2 cellular contexts compared by ENCODE assay signal in the genomic region with DNA sequence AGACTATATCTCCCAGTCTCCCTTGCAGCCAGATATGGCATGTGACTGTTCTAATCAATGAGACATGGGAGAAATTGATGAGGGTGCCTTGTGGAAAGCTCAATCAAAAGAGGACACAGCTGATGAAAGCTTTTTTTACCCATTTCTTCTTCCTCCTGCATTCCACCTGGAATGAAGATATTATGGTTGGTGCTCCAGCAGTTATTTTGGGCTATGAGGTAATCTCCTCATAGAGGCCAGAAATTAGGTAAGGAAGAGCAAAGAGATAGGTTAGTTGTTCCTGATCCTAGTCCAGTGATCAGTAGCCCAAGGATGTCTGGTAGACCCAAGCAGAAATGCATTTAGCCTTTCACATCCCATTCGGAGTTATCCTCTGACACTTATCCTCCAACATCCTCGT.
A peak's percentile ranks its signal among the peaks of the same experiment; 100 is the strongest.
TF ChIP-seq lines count a peak whose summit lies in the region.

No MANE protein-coding gene starts in this region.

TF ChIP-seq in HEK293, 187 proteins besides CTCF, POLR2A, EP300 and RAD21:
- TF ChIP-seq, protein P1, sequence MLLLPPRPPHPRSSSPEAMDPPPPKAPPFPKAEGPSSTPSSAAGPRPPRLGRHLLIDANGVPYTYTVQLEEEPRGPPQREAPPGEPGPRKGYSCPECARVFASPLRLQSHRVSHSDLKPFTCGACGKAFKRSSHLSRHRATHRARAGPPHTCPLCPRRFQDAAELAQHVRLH (tag by site-specific recombination; IDR thresholded peaks at IDR 0.05), result peak; percentile 50; the same call in 1 of the 2 replicates
- TF ChIP-seq, protein P2, sequence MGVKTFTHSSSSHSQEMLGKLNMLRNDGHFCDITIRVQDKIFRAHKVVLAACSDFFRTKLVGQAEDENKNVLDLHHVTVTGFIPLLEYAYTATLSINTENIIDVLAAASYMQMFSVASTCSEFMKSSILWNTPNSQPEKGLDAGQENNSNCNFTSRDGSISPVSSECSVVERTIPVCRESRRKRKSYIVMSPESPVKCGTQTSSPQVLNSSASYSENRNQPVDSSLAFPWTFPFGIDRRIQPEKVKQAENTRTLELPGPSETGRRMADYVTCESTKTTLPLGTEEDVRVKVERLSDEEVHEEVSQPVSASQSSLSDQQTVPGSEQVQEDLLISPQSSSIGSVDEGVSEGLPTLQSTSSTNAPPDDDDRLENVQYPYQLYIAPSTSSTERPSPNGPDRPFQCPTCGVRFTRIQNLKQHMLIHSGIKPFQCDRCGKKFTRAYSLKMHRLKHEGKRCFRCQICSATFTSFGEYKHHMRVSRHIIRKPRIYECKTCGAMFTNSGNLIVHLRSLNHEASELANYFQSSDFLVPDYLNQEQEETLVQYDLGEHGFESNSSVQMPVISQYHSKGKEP (tag by site-specific recombination; IDR thresholded peaks at IDR 0.05), result no peak
- TF ChIP-seq ZNF837 (tag by site-specific recombination; IDR thresholded peaks at IDR 0.05) (no peak), YY2 (tag by site-specific recombination; IDR thresholded peaks at IDR 0.05) (no peak), ZNF707 (tag by site-specific recombination; IDR thresholded peaks at IDR 0.05) (no peak), TRIM28 (IDR thresholded peaks at IDR 0.05; ENCODE audit: borderline replicate concordance, low read length) (0 out of 2 replicates have a peak, but pooled peaks have one; percentile 32)
- TF ChIP-seq, protein P3, sequence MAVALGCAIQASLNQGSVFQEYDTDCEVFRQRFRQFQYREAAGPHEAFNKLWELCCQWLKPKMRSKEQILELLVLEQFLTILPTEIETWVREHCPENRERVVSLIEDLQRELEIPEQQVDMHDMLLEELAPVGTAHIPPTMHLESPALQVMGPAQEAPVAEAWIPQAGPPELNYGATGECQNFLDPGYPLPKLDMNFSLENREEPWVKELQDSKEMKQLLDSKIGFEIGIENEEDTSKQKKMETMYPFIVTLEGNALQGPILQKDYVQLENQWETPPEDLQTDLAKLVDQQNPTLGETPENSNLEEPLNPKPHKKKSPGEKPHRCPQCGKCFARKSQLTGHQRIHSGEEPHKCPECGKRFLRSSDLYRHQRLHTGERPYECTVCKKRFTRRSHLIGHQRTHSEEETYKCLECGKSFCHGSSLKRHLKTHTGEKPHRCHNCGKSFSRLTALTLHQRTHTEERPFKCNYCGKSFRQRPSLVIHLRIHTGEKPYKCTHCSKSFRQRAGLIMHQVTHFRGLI (tag by site-specific recombination; IDR thresholded peaks at IDR 0.05), result no peak
TF ChIP-seq in HEK293: peak in this region for 2.

TF ChIP-seq in K562, 482 proteins besides CTCF, POLR2A, EP300 and RAD21:
- TF ChIP-seq ADNP (tag; IDR thresholded peaks at IDR 0.05), result peak; percentile 80; the same call in 1 of the 2 replicates
- TF ChIP-seq, protein P4, sequence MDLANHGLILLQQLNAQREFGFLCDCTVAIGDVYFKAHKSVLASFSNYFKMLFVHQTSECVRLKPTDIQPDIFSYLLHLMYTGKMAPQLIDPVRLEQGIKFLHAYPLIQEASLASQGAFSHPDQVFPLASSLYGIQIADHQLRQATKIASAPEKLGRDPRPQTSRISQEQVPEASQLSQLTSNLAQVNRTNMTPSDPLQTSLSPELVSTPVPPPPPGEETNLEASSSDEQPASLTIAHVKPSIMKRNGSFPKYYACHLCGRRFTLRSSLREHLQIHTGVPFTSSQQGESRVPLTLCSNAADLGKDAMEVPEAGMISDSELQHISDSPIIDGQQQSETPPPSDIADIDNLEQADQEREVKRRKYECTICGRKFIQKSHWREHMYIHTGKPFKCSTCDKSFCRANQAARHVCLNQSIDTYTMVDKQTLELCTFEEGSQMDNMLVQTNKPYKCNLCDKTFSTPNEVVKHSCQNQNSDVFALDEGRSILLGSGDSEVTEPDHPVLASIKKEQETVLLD (IDR thresholded peaks at IDR 0.05), result no peak
- TF ChIP-seq, protein P5, sequence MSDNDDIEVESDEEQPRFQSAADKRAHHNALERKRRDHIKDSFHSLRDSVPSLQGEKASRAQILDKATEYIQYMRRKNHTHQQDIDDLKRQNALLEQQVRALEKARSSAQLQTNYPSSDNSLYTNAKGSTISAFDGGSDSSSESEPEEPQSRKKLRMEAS (CRISPR knock-in tag; IDR thresholded peaks at IDR 0.05), result no peak
- peak; percentile 26 for TF ChIP-seq DACH1 (IDR thresholded peaks at IDR 0.05; ENCODE audit: partially characterized antibody)
- no peak for TF ChIP-seq CHD1 (IDR thresholded peaks at IDR 0.05; ENCODE audit: low read length)
- 0 out of 2 replicates have a peak, but pooled peaks have one; percentile 20 for TF ChIP-seq MEF2A (IDR thresholded peaks at IDR 0.05; ENCODE audit: control insufficient read depth, low read depth, low read length)
- no peak for TF ChIP-seq NUFIP1 (IDR thresholded peaks at IDR 0.05; ENCODE audit: partially characterized antibody)
- TF ChIP-seq RCOR1 (IDR thresholded peaks at IDR 0.05; ENCODE audit: borderline replicate concordance in 1 of 2, low read depth in 2 of 2, low read length in 2 of 2), result peak in 1 of 2 experiments; percentile 52; a peak in 1 of 4 replicates
- TF ChIP-seq PPARD (CRISPR knock-in tag; IDR thresholded peaks at IDR 0.05), result no peak
- peak; percentile 47; the same call in 1 of the 2 replicates for TF ChIP-seq HDAC2 (IDR thresholded peaks at IDR 0.05)
- peak; percentile 96 for TF ChIP-seq BCOR (IDR thresholded peaks at IDR 0.05)
- peak in 1 of 2 experiments; percentile 55; a peak in 1 of 3 replicates for TF ChIP-seq CBX3 (IDR thresholded peaks at IDR 0.05; ENCODE audit: borderline replicate concordance in 1 of 2, low read length in 2 of 2)
- peak; percentile 95 for TF ChIP-seq RBM25 (IDR thresholded peaks at IDR 0.05; ENCODE audit: low read depth, low read length, severe bottlenecking)
- TF ChIP-seq KDM1A (IDR thresholded peaks at IDR 0.05), result peak; percentile 72 to 80; a peak in 3 of 4 replicates
- no peak for TF ChIP-seq SRSF9 (IDR thresholded peaks at IDR 0.05; ENCODE audit: borderline replicate concordance, low read depth, low read length)
- TF ChIP-seq HIVEP1 (CRISPR knock-in tag; IDR thresholded peaks at IDR 0.05), result no peak
- no peak for TF ChIP-seq CEBPG (CRISPR knock-in tag; IDR thresholded peaks at IDR 0.05)
- no peak for TF ChIP-seq CEBPG (tag; conservative IDR thresholded peaks at IDR 0.05 in 1 of 2, IDR thresholded peaks at IDR 0.05 in 1 of 2)
- TF ChIP-seq DNMT1 (IDR thresholded peaks at IDR 0.05), result no peak
- peak; percentile 94 for TF ChIP-seq HLTF (IDR thresholded peaks at IDR 0.05)
- no peak for TF ChIP-seq YY1 (IDR thresholded peaks at IDR 0.05; ENCODE audit: borderline replicate concordance in 1 of 3, control insufficient read depth in 1 of 3, extremely low read depth in 1 of 3, insufficient read depth in 3 of 3, insufficient read length in 1 of 3, insufficient replicate concordance in 2 of 3, low read depth in 1 of 3, low read length in 2 of 3)
- TF ChIP-seq ZNF436 (CRISPR knock-in tag; IDR thresholded peaks at IDR 0.05), result no peak
- no peak for TF ChIP-seq YBX1 (IDR thresholded peaks at IDR 0.05)
- TF ChIP-seq, protein P6, sequence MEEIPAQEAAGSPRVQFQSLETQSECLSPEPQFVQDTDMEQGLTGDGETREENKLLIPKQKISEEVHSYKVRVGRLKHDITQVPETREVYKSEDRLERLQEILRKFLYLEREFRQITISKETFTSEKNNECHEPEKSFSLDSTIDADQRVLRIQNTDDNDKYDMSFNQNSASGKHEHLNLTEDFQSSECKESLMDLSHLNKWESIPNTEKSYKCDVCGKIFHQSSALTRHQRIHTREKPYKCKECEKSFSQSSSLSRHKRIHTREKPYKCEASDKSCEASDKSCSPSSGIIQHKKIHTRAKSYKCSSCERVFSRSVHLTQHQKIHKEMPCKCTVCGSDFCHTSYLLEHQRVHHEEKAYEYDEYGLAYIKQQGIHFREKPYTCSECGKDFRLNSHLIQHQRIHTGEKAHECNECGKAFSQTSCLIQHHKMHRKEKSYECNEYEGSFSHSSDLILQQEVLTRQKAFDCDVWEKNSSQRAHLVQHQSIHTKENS (CRISPR knock-in tag; IDR thresholded peaks at IDR 0.05), result no peak
- TF ChIP-seq, protein P7, sequence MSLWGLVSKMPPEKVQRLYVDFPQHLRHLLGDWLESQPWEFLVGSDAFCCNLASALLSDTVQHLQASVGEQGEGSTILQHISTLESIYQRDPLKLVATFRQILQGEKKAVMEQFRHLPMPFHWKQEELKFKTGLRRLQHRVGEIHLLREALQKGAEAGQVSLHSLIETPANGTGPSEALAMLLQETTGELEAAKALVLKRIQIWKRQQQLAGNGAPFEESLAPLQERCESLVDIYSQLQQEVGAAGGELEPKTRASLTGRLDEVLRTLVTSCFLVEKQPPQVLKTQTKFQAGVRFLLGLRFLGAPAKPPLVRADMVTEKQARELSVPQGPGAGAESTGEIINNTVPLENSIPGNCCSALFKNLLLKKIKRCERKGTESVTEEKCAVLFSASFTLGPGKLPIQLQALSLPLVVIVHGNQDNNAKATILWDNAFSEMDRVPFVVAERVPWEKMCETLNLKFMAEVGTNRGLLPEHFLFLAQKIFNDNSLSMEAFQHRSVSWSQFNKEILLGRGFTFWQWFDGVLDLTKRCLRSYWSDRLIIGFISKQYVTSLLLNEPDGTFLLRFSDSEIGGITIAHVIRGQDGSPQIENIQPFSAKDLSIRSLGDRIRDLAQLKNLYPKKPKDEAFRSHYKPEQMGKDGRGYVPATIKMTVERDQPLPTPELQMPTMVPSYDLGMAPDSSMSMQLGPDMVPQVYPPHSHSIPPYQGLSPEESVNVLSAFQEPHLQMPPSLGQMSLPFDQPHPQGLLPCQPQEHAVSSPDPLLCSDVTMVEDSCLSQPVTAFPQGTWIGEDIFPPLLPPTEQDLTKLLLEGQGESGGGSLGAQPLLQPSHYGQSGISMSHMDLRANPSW (CRISPR knock-in tag; IDR thresholded peaks at IDR 0.05), result no peak
- TF ChIP-seq TBL1XR1 (IDR thresholded peaks at IDR 0.05; ENCODE audit: low read length in 2 of 2), result no peak
- TF ChIP-seq MTA1 (IDR thresholded peaks at IDR 0.05; ENCODE audit: borderline replicate concordance), result no peak
- TF ChIP-seq, protein P8, sequence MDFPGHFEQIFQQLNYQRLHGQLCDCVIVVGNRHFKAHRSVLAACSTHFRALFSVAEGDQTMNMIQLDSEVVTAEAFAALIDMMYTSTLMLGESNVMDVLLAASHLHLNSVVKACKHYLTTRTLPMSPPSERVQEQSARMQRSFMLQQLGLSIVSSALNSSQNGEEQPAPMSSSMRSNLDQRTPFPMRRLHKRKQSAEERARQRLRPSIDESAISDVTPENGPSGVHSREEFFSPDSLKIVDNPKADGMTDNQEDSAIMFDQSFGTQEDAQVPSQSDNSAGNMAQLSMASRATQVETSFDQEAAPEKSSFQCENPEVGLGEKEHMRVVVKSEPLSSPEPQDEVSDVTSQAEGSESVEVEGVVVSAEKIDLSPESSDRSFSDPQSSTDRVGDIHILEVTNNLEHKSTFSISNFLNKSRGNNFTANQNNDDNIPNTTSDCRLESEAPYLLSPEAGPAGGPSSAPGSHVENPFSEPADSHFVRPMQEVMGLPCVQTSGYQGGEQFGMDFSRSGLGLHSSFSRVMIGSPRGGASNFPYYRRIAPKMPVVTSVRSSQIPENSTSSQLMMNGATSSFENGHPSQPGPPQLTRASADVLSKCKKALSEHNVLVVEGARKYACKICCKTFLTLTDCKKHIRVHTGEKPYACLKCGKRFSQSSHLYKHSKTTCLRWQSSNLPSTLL (IDR thresholded peaks at IDR 0.05), result no peak
- peak; percentile 95 for TF ChIP-seq SMARCA5 (IDR thresholded peaks at IDR 0.05)
TF ChIP-seq in K562: peak in this region for 11.
